8 cellular contexts compared by ENCODE assay signal in the genomic region with DNA sequence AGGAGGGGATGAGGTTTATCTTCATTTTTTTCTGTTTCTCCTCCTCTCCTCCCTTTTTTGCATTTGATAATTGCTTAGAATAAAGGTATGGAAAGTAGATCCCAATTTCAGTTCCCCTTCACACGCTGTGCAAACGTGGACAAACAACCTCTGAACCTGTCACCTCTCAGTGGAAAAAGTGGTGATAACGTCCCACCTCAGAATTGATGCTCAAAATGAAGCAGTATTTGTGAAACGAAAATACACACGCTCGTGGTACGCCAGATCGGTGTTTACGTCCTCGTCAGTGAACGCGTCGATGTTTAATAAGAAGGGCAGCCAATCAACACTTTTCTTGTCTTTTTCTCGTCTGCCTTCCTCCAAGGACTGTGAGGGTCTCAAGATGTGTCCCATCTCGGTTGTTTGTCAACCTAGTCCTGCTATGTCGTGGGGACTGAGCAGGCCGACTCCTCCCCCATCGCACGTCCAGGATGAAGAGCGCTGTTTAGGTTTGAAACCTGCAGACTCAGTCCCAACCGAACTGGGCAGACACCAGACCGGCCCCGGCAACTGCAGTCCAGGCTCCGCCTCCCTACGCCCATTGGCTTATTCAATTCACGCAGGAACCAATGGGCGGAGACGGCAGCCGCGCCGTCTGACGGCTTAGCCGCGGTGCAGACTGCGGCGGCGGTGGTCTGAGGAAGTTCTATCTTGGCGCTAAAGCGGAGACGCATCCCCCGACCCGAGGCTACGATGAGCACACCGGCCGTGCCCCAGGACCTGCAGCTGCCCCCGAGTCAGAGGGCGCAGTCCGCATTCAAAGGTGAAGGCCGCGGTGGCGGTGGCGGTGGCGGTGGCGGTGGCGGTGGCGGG. TPM values are rescaled to one million over a fixed set of nuclear protein-coding genes. Genes with fewer than 3 reads are reported as not detected.
A peak's percentile ranks its signal among the peaks of the same experiment; 100 is the strongest.
DNase-seq lines count a peak whose midpoint lies in the region; ATAC-seq and TF ChIP-seq lines count a peak whose summit lies in the region.

A gene with protein sequence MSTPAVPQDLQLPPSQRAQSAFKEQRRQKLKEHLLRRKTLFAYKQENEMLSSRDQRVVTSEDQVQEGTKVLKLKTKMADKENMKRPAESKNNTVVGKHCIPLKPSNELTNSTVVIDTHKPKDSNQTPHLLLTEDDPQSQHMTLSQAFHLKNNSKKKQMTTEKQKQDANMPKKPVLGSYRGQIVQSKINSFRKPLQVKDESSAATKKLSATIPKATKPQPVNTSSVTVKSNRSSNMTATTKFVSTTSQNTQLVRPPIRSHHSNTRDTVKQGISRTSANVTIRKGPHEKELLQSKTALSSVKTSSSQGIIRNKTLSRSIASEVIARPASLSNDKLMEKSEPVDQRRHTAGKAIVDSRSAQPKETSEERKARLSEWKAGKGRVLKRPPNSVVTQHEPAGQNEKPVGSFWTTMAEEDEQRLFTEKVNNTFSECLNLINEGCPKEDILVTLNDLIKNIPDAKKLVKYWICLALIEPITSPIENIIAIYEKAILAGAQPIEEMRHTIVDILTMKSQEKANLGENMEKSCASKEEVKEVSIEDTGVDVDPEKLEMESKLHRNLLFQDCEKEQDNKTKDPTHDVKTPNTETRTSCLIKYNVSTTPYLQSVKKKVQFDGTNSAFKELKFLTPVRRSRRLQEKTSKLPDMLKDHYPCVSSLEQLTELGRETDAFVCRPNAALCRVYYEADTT (plus strand): TSS at position 654 of the 852 bp plus-strand sequence. CDS start 79 bp downstream, at position 733.

- CTCF ChIA-PET in PC-3 (lab: Charles Lee) = no interaction called here

- TF ChIP-seq RAD21 in Ishikawa (IDR thresholded peaks at IDR 0.05; ENCODE audit: low read depth) = no peak

- intact Hi-C loops in PC-3 (cut with micrococcal nuclease) = loop anchor here (5.0 kb wide), 1 partner anchor 197 kb away; a partner anchor contains a TSS

- peak within 1 kb of the TSS; percentile 84 for H3K9ac ChIP-seq in PC-3 (ENCODE audit: low read length)
- peak within 1 kb of the TSS; percentile 74 to 92 for H3K9ac ChIP-seq in mucosa of rectum (ENCODE audit: low read depth in 1 of 2, low read length in 2 of 2)

- H3K9me3 ChIP-seq in PC-3 (ENCODE audit: low read length) (no peaks in the 10 kb centered on the region), mucosa of rectum (ENCODE audit: control insufficient read depth in 2 of 2, low read length in 2 of 2) (no peaks in the 10 kb centered on the region)

- peak within 1 kb of the TSS; percentile 97 for H3K4me2 ChIP-seq in PC-3 (ENCODE audit: low read length)

- peak within 1 kb of the TSS; percentile 47 for H3K27ac ChIP-seq in PC-3 (ENCODE audit: low read length)
- peak within 1 kb of the TSS; percentile 85 to 97 for H3K27ac ChIP-seq in mucosa of rectum (ENCODE audit: low read depth in 2 of 2, low read length in 2 of 2)

- H2AFZ ChIP-seq in PC-3 (ENCODE audit: low read length) = peak within 1 kb of the TSS; percentile 99

- H3K27me3 ChIP-seq in PC-3 (ENCODE audit: low read length) = no peaks in the 10 kb centered on the region
- no peaks in the 10 kb centered on the region for H3K27me3 ChIP-seq in mucosa of rectum (ENCODE audit: control insufficient read depth in 2 of 2, insufficient read depth in 2 of 2, low read length in 2 of 2)

- H3F3A ChIP-seq in PC-3 (ENCODE audit: low read length, unreplicated experiment) = no peaks in the 10 kb centered on the region

- H4K20me1 ChIP-seq in PC-3 (ENCODE audit: low read length) = no peaks in the 10 kb centered on the region

- no peak for TF ChIP-seq CTCF in PC-3 (conservative IDR thresholded peaks at IDR 0.05; ENCODE audit: low read depth, low read length)
- TF ChIP-seq CTCF in epithelial cell of proximal tubule (conservative IDR thresholded peaks at IDR 0.05; ENCODE audit: low read depth, low read length) = no peak

- peak within 1 kb of the TSS; percentile 96 for H3K4me3 ChIP-seq in PC-3 (ENCODE audit: low read length)
- H3K4me3 ChIP-seq in epithelial cell of proximal tubule (ENCODE audit: low read depth, low read length) = peak within 1 kb of the TSS; percentile 91
- H3K4me3 ChIP-seq in mucosa of rectum (ENCODE audit: low read length in 2 of 2) = peak within 1 kb of the TSS; percentile 84 to 95

- no peaks in the 10 kb centered on the region; the same call in 1 of the 2 replicates for H3K36me3 ChIP-seq in PC-3 (ENCODE audit: low read depth, low read length)
- peaks cover 0 to 3% of the 10 kb centered on the region in 2 donors for H3K36me3 ChIP-seq in mucosa of rectum (ENCODE audit: control insufficient read depth in 2 of 2, insufficient read depth in 2 of 2, low read length in 2 of 2)

- ATAC-seq in GM21576 (IDR thresholded peaks at IDR 0.05; ENCODE audit: unreplicated experiment) (peak; percentile 78), PC-3 (peak; percentile 80)

- H3K79me2 ChIP-seq in PC-3 (ENCODE audit: low read length) = peaks cover 56% of the 10 kb centered on the region

- DNase-seq in DMS114 treated with DMSO at 0.1 percent for 48 hours (lab: John Stamatoyannopoulos, UW; ENCODE audit: unreplicated experiment) (peak; percentile 89), PC-3 (peak; percentile 91), activated T-cell treated with anti-CD3 and anti-CD28 coated beads for 48 hours (ENCODE audit: low read depth) (peak; percentile 89), epithelial cell of proximal tubule (ENCODE audit: low read depth) (peak; percentile 68)
- DNase-seq in stimulated activated CD8-positive, alpha-beta memory T cell treated with anti-CD3 and anti-CD28 coated beads, Interleukin-4, amount 100 ng/mL, for 48 hours = peak; percentile 93

- no peak for TF ChIP-seq EP300 in Ishikawa (IDR thresholded peaks at IDR 0.05; ENCODE audit: borderline replicate concordance)

- TSS peak; percentile 85 for BruUV-seq in PC-3 (replicated peaks; lab: Mats Ljungman, UMichigan)

- POLR2A ChIA-PET in PC-3 (lab: Charles Lee; ENCODE audit: unreplicated experiment) = no interaction called here

- H3K4me1 ChIP-seq in PC-3 (ENCODE audit: insufficient read depth, low read length) (peaks cover 26% of the 10 kb centered on the region), mucosa of rectum (ENCODE audit: control insufficient read depth in 2 of 2, insufficient read depth in 2 of 2, low read length in 2 of 2) (peaks cover 17 to 19% of the 10 kb centered on the region in 2 donors)

- H3K9me2 ChIP-seq in PC-3 (replicated peaks; ENCODE audit: low read length) = no peaks in the 10 kb centered on the region

TF ChIP-seq in Ishikawa, 13 proteins besides CTCF, POLR2A, EP300 and RAD21:
- TF ChIP-seq TEAD4 (IDR thresholded peaks at IDR 0.05) = peak; percentile 4; the same call in 1 of the 2 replicates
- no peak for TF ChIP-seq EGR1 (IDR thresholded peaks at IDR 0.05)
- peak; percentile 99 for TF ChIP-seq FOXM1 (IDR thresholded peaks at IDR 0.05; ENCODE audit: borderline replicate concordance, low read depth)
- TF ChIP-seq, protein P1, sequence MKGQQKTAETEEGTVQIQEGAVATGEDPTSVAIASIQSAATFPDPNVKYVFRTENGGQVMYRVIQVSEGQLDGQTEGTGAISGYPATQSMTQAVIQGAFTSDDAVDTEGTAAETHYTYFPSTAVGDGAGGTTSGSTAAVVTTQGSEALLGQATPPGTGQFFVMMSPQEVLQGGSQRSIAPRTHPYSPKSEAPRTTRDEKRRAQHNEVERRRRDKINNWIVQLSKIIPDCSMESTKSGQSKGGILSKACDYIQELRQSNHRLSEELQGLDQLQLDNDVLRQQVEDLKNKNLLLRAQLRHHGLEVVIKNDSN (IDR thresholded peaks at IDR 0.05) = no peak
- TF ChIP-seq, protein P2, sequence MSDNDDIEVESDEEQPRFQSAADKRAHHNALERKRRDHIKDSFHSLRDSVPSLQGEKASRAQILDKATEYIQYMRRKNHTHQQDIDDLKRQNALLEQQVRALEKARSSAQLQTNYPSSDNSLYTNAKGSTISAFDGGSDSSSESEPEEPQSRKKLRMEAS (IDR thresholded peaks at IDR 0.05) = peak; percentile 14
- TF ChIP-seq TCF12 (IDR thresholded peaks at IDR 0.05; ENCODE audit: low read depth) = peak; percentile 29; the same call in 1 of the 2 replicates
- TF ChIP-seq CREB1 (IDR thresholded peaks at IDR 0.05; ENCODE audit: low read depth) = peak; percentile 35; the same call in 1 of the 2 replicates
- TF ChIP-seq, protein P3, sequence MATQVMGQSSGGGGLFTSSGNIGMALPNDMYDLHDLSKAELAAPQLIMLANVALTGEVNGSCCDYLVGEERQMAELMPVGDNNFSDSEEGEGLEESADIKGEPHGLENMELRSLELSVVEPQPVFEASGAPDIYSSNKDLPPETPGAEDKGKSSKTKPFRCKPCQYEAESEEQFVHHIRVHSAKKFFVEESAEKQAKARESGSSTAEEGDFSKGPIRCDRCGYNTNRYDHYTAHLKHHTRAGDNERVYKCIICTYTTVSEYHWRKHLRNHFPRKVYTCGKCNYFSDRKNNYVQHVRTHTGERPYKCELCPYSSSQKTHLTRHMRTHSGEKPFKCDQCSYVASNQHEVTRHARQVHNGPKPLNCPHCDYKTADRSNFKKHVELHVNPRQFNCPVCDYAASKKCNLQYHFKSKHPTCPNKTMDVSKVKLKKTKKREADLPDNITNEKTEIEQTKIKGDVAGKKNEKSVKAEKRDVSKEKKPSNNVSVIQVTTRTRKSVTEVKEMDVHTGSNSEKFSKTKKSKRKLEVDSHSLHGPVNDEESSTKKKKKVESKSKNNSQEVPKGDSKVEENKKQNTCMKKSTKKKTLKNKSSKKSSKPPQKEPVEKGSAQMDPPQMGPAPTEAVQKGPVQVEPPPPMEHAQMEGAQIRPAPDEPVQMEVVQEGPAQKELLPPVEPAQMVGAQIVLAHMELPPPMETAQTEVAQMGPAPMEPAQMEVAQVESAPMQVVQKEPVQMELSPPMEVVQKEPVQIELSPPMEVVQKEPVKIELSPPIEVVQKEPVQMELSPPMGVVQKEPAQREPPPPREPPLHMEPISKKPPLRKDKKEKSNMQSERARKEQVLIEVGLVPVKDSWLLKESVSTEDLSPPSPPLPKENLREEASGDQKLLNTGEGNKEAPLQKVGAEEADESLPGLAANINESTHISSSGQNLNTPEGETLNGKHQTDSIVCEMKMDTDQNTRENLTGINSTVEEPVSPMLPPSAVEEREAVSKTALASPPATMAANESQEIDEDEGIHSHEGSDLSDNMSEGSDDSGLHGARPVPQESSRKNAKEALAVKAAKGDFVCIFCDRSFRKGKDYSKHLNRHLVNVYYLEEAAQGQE (IDR thresholded peaks at IDR 0.05; ENCODE audit: low read depth) = no peak
- peak; percentile 89 for TF ChIP-seq TAF1 (IDR thresholded peaks at IDR 0.05; ENCODE audit: low read depth)
- TF ChIP-seq ZBTB7A (IDR thresholded peaks at IDR 0.05; ENCODE audit: low read depth) = no peak
- no peak for TF ChIP-seq NFIC (IDR thresholded peaks at IDR 0.05)
- TF ChIP-seq YY1 (IDR thresholded peaks at IDR 0.05; ENCODE audit: low read depth) = no peak
- no peak for TF ChIP-seq CEBPB (IDR thresholded peaks at IDR 0.05)

RNA-seq across cellular contexts. Expression of the gene that starts here (rescaled TPM):
- total RNA-seq in PC-3 (2014; rRNA removed) (27.1 and 30.7 TPM in 2 replicates), epithelial cell of proximal tubule (53.6 and 68.9 TPM in 2 replicates)

Comparison
In these comparisons a context has a peak if more than half of its experiments do, and no peak if none do; other contexts are left out.
1. Peak in every context shown above with its lines: DNase-seq, ATAC-seq, H3K4me3 ChIP-seq and H3K27ac ChIP-seq.